8 cellular contexts compared by ENCODE assay signal in genomic region chr15:64010719-64011118, GRCh38. TPM values are rescaled to one million over a fixed set of nuclear protein-coding genes. Genes with fewer than 3 reads are reported as not detected.
DNase-seq lines count a peak whose midpoint lies in the region; ATAC-seq and TF ChIP-seq lines count a peak whose summit lies in the region.

No MANE protein-coding gene starts in this region.

- H3K9me3 ChIP-seq in CD4-positive, alpha-beta memory T cell (ENCODE audit: control insufficient read depth in 1 of 2, low read length in 2 of 2) = no peaks in the 10 kb centered on the region
- H3K9me3 ChIP-seq in left lung = no peaks in the 10 kb centered on the region
- H3K9me3 ChIP-seq in neural progenitor cell (ENCODE audit: low read depth) = no peaks in the 10 kb centered on the region

- H3K4me2 ChIP-seq in neural progenitor cell = no peak overlapping the region

- no peak overlapping the region for H3K9ac ChIP-seq in neural progenitor cell

- no peaks in the 10 kb centered on the region for H3K27me3 Mint-ChIP-seq in CD4-positive, alpha-beta memory T cell
- H3K27me3 Mint-ChIP-seq in T-cell (no peaks in the 10 kb centered on the region), neural progenitor cell (ENCODE audit: insufficient read depth, low read depth) (peaks cover 3% of the 10 kb centered on the region)
- no peaks in the 10 kb centered on the region for H3K27me3 Mint-ChIP-seq in activated naive CD8-positive, alpha-beta T cell treated with anti-CD3 and anti-CD28 coated beads, Interleukin-2, amount 50 U/mL, for 24 hours

- ATAC-seq in GM19452 (IDR thresholded peaks at IDR 0.05; ENCODE audit: unreplicated experiment) = peak; percentile 92
- peak; percentile 62 for ATAC-seq in HG03565 (IDR thresholded peaks at IDR 0.05; ENCODE audit: unreplicated experiment)
- peak; percentile 97 to 99 (median 98) for ATAC-seq in T-cell (replicated peaks in 1 of 4)
- ATAC-seq in activated naive CD8-positive, alpha-beta T cell treated with anti-CD3 and anti-CD28 coated beads, Interleukin-2, amount 50 U/mL, for 24 hours = peak; percentile 91
- ATAC-seq in left lung = peak; percentile 56

- H3K4me3 Mint-ChIP-seq in CD4-positive, alpha-beta memory T cell = peak overlapping the region in 7 of 8 donors; percentile 74 to 89 (median 79)
- H3K4me3 Mint-ChIP-seq in T-cell (peak overlapping the region; percentile 62 to 73 (median 64)), neural progenitor cell (no peak overlapping the region)
- H3K4me3 Mint-ChIP-seq in activated naive CD8-positive, alpha-beta T cell treated with anti-CD3 and anti-CD28 coated beads, Interleukin-2, amount 50 U/mL, for 24 hours = peak overlapping the region; percentile 55

- no peaks in the 10 kb centered on the region for H3K27me3 ChIP-seq in CD4-positive, alpha-beta memory T cell (ENCODE audit: insufficient read depth, low read length)
- H3K27me3 ChIP-seq in left lung (no peaks in the 10 kb centered on the region), neural progenitor cell (no peaks in the 10 kb centered on the region)

- intact Hi-C loops in CD4-positive, alpha-beta memory T cell (cut with micrococcal nuclease) = loop anchor here (1.0 to 2.0 kb wide), 6 partner anchors 39 to 400 kb away; no protein-coding TSS in a partner anchor
- intact Hi-C loops in left lung (cut with DNase I) = no loop called here

- no peaks in the 10 kb centered on the region for H3K9me3 Mint-ChIP-seq in CD4-positive, alpha-beta memory T cell
- no peaks in the 10 kb centered on the region for H3K9me3 Mint-ChIP-seq in T-cell
- H3K9me3 Mint-ChIP-seq in activated naive CD8-positive, alpha-beta T cell treated with anti-CD3 and anti-CD28 coated beads, Interleukin-2, amount 50 U/mL, for 24 hours = no peaks in the 10 kb centered on the region
- no peaks in the 10 kb centered on the region for H3K9me3 Mint-ChIP-seq in neural progenitor cell

- H3K4me1 ChIP-seq in CD4-positive, alpha-beta memory T cell (ENCODE audit: insufficient read depth, low read length) = peaks cover 47% of the 10 kb centered on the region
- peaks cover 7 to 40% of the 10 kb centered on the region in 2 donors for H3K4me1 ChIP-seq in left lung
- H3K4me1 ChIP-seq in neural progenitor cell = peaks cover 26% of the 10 kb centered on the region

- DNase-seq in CD4-positive, alpha-beta memory T cell = peak; percentile 89 to 98 (median 93)
- DNase-seq in T-cell (peak; percentile 64 to 96 (median 87)), left lung (peak in 1 of 2 donors; percentile 68), neural progenitor cell (ENCODE audit: low spot score) (no peak)
- peak; percentile 84 for DNase-seq in activated naive CD8-positive, alpha-beta T cell treated with anti-CD3 and anti-CD28 coated beads, Interleukin-2, amount 50 U/mL, for 24 hours
- DNase-seq in stimulated activated CD8-positive, alpha-beta memory T cell treated with anti-CD3 and anti-CD28 coated beads, Interleukin-7, amount 100 ng/mL, for 4 hours (ENCODE audit: low read depth in 2 of 2) = peak; percentile 80 to 83

- H3K79me2 ChIP-seq in neural progenitor cell (ENCODE audit: low read depth) = no peaks in the 10 kb centered on the region

- POLR2A ChIA-PET in CD4-positive, alpha-beta memory T cell (lab: Charles Lee; ENCODE audit: partially characterized antibody) = interaction anchor here (0.6 to 3.9 kb wide), 41 partner anchors 12 to 1276 kb away, joined by 3 to 37 read pairs (median 6); partner anchors contain the start of genes CIAO2A, DAPK2, HERC1 and PARP16
- POLR2A ChIA-PET in T-cell (lab: Charles Lee) = interaction anchor here (0.5 to 1.1 kb wide), 4 partner anchors 16 to 275 kb away, joined by 3 to 5 read pairs (median 4); no protein-coding TSS in a partner anchor

- H3K4me3 ChIP-seq in CD4-positive, alpha-beta memory T cell (ENCODE audit: low read length in 2 of 2) = no peak overlapping the region
- H3K4me3 ChIP-seq in left lung (no peak overlapping the region), neural progenitor cell (no peak overlapping the region)

- H3K4me1 Mint-ChIP-seq in CD4-positive, alpha-beta memory T cell = peaks cover 32 to 49% (median 40%) of the 10 kb centered on the region in 4 donors
- peaks cover 31 to 81% (median 48%) of the 10 kb centered on the region in 3 donors for H3K4me1 Mint-ChIP-seq in T-cell
- H3K4me1 Mint-ChIP-seq in activated naive CD8-positive, alpha-beta T cell treated with anti-CD3 and anti-CD28 coated beads, Interleukin-2, amount 50 U/mL, for 24 hours = peaks cover 51% of the 10 kb centered on the region
- peaks cover 20% of the 10 kb centered on the region for H3K4me1 Mint-ChIP-seq in neural progenitor cell

- no peaks in the 10 kb centered on the region for H3K36me3 Mint-ChIP-seq in CD4-positive, alpha-beta memory T cell
- peaks cover 4% of the 10 kb centered on the region for H3K36me3 Mint-ChIP-seq in T-cell
- H3K36me3 Mint-ChIP-seq in activated naive CD8-positive, alpha-beta T cell treated with anti-CD3 and anti-CD28 coated beads, Interleukin-2, amount 50 U/mL, for 24 hours (ENCODE audit: low read depth) = no peaks in the 10 kb centered on the region
- no peaks in the 10 kb centered on the region for H3K36me3 Mint-ChIP-seq in neural progenitor cell

- peaks cover 6% of the 10 kb centered on the region for H3F3A ChIP-seq in neural progenitor cell (ENCODE audit: low read depth)

- no peak for TF ChIP-seq CTCF in left lung (IDR thresholded peaks at IDR 0.05)
- no peak for TF ChIP-seq CTCF in neural progenitor cell (IDR thresholded peaks at IDR 0.05)

- CTCF ChIA-PET in CD4-positive, alpha-beta memory T cell (lab: Charles Lee; ENCODE audit: partially characterized antibody) = interaction anchor here (0.6 to 10.8 kb wide), 57 partner anchors 9 to 408 kb away, joined by 3 to 154 read pairs (median 4); partner anchors contain the start of genes DAPK2 and HERC1
- CTCF ChIA-PET in T-cell (lab: Charles Lee) = interaction anchor here (0.6 to 3.1 kb wide), 19 partner anchors 9 to 358 kb away, joined by 3 to 33 read pairs (median 4); partner anchors contain the start of genes CIAO2A (in 1 of the 2) and DAPK2 (in 1 of the 2)

- no peaks in the 10 kb centered on the region for H4K20me1 ChIP-seq in neural progenitor cell (ENCODE audit: low read depth)

- H3K27ac Mint-ChIP-seq in CD4-positive, alpha-beta memory T cell = peak overlapping the region; percentile 91 to 100 (median 99)
- H3K27ac Mint-ChIP-seq in T-cell (peak overlapping the region; percentile 97 to 98), neural progenitor cell (no peak overlapping the region)
- peak overlapping the region; percentile 95 for H3K27ac Mint-ChIP-seq in activated naive CD8-positive, alpha-beta T cell treated with anti-CD3 and anti-CD28 coated beads, Interleukin-2, amount 50 U/mL, for 24 hours

- H3K27ac ChIP-seq in CD4-positive, alpha-beta memory T cell (ENCODE audit: low read depth, low read length) = peak overlapping the region; percentile 64
- H3K27ac ChIP-seq in left lung = peak overlapping the region in 1 of 2 donors; percentile 9
- no peak overlapping the region for H3K27ac ChIP-seq in neural progenitor cell

- no peak overlapping the region for H2AFZ ChIP-seq in neural progenitor cell (replicated peaks)

- no peaks in the 10 kb centered on the region for H3K36me3 ChIP-seq in CD4-positive, alpha-beta memory T cell (ENCODE audit: insufficient read depth, low read length)
- no peaks in the 10 kb centered on the region for H3K36me3 ChIP-seq in left lung
- no peaks in the 10 kb centered on the region for H3K36me3 ChIP-seq in neural progenitor cell

RNA-seq across cellular contexts. Expression of gene DAPK2, which starts 35.6 kb away (rescaled TPM):
- 1 to 10 TPM; 2.3 to 2.9 TPM for total RNA-seq in CD4-positive, alpha-beta memory T cell
- under 1 TPM in 1 of 2 donors, not detected in 1; 0.93 TPM for polyA plus RNA-seq in CD4-positive, alpha-beta memory T cell
- total RNA-seq in T-cell (10 to 100 TPM in 1 of 5 donors, 1 to 10 TPM in 3, under 1 TPM in 1; 0.78 to 23.5 (median 6.1) TPM), left lung (10 to 100 TPM; 23.8 to 59.3 TPM), neural progenitor cell (ENCODE audit: low replicate concordance) (5.4 and 9.7 TPM in 2 replicates)
